ENCODE assay signal across 17 cellular contexts in the genomic region with DNA sequence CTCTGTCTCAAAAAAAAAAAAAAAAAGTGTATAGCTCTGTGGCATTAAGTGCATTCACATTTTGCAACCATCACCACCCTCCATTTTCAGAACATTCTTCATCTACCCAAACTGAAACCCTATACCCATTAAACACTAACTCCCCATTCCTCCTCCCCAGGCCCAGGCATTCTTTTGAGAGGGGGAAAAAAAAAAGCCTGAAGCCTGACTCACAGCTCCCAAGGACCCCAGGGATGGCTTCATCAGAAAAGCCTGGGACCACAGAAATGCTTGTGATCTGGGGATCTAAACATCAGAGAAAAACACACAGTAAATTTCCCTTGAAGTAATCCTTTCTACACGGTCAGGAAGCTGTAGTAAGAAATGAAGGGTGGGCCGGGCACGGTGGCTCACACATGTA. TPM values are rescaled to one million over a fixed set of nuclear protein-coding genes. Genes with fewer than 3 reads are reported as not detected.
DNase-seq lines count a peak whose midpoint lies in the region; ATAC-seq, FAIRE-seq and TF ChIP-seq lines count a peak whose summit lies in the region.
"Had no signal": no experiment of that assay in that cellular context is flagged by ENCODE, and none has a peak within 500 bp of the region (broad histone marks: within the 10 kb centered on the region; RNA-seq: fewer than 3 reads in every experiment).

No MANE protein-coding gene starts in this region.

- no peak overlapping the region for H3K9ac ChIP-seq in astrocyte (ENCODE audit: low read length)

- peaks cover 30% of the 10 kb centered on the region for H3K4me1 Mint-ChIP-seq in activated naive CD8-positive, alpha-beta T cell treated with anti-CD3 and anti-CD28 coated beads, Interleukin-2, amount 10 ng/mL, durations not matched to agents 7 days and 5 days
- H3K4me1 Mint-ChIP-seq in activated naive CD8-positive, alpha-beta T cell treated with anti-CD3 and anti-CD28 coated beads, Interleukin-2, amount 50 U/mL, for 24 hours = peaks cover 9% of the 10 kb centered on the region
- peaks cover 4% of the 10 kb centered on the region for H3K4me1 Mint-ChIP-seq in astrocyte (ENCODE audit: low read depth, unreplicated experiment)
- H3K4me1 Mint-ChIP-seq in immature natural killer cell = peaks cover 93 to 98% of the 10 kb centered on the region in 2 donors
- no peaks in the 10 kb centered on the region for H3K4me1 Mint-ChIP-seq in glutamatergic neuron (ENCODE audit: low read depth, unreplicated experiment)

- no peak overlapping the region for H3K4me2 ChIP-seq in astrocyte (ENCODE audit: low read length)

- H3K4me1 ChIP-seq in astrocyte (ENCODE audit: insufficient read depth, low read length) (no peaks in the 10 kb centered on the region), psoas muscle (peaks cover 4% of the 10 kb centered on the region)

- no peaks in the 10 kb centered on the region for H3K9me3 Mint-ChIP-seq in activated naive CD8-positive, alpha-beta T cell treated with anti-CD3 and anti-CD28 coated beads, Interleukin-2, amount 10 ng/mL, durations not matched to agents 7 days and 5 days
- H3K9me3 Mint-ChIP-seq in activated naive CD8-positive, alpha-beta T cell treated with anti-CD3 and anti-CD28 coated beads, Interleukin-2, amount 50 U/mL, for 24 hours = no peaks in the 10 kb centered on the region
- H3K9me3 Mint-ChIP-seq in astrocyte (ENCODE audit: unreplicated experiment) (no peaks in the 10 kb centered on the region), immature natural killer cell (no peaks in the 10 kb centered on the region), glutamatergic neuron (ENCODE audit: unreplicated experiment) (peaks cover 5% of the 10 kb centered on the region)

- WGBS in psoas muscle, 3 donors = 76 to 78% (median 76%) methylated on average over 3 of the region's 3 CpGs

- H4K20me1 ChIP-seq in astrocyte (ENCODE audit: insufficient read depth, low read length) = no peaks in the 10 kb centered on the region

- H3K27ac Mint-ChIP-seq in activated naive CD8-positive, alpha-beta T cell treated with anti-CD3 and anti-CD28 coated beads, Interleukin-2, amount 10 ng/mL, durations not matched to agents 7 days and 5 days = peak overlapping the region; percentile 67
- no peak overlapping the region for H3K27ac Mint-ChIP-seq in activated naive CD8-positive, alpha-beta T cell treated with anti-CD3 and anti-CD28 coated beads, Interleukin-2, amount 50 U/mL, for 24 hours
- H3K27ac Mint-ChIP-seq in astrocyte (ENCODE audit: unreplicated experiment) (no peak overlapping the region), immature natural killer cell (peak overlapping the region; percentile 80 to 100 (median 99)), glutamatergic neuron (ENCODE audit: unreplicated experiment) (no peak overlapping the region)

- H3K79me2 ChIP-seq in astrocyte (ENCODE audit: insufficient read depth, low read length) = no peaks in the 10 kb centered on the region

- H3K36me3 ChIP-seq in astrocyte (ENCODE audit: insufficient read depth, low read length) = peaks cover 13% of the 10 kb centered on the region
- H3K36me3 ChIP-seq in psoas muscle (ENCODE audit: insufficient read depth in 1 of 2, low read depth in 1 of 2) = peaks cover 0 to 64% of the 10 kb centered on the region in 2 donors

- no peaks in the 10 kb centered on the region for H3K27me3 ChIP-seq in astrocyte (ENCODE audit: insufficient read depth, low read length)
- H3K27me3 ChIP-seq in psoas muscle (ENCODE audit: insufficient read depth in 3 of 3, low read length in 2 of 3) = no peaks in the 10 kb centered on the region

- no peak overlapping the region for H2AFZ ChIP-seq in astrocyte (ENCODE audit: low read depth, low read length)

- TF ChIP-seq CTCF in astrocyte (IDR thresholded peaks at IDR 0.05; ENCODE audit: insufficient read depth, low read depth, low read length) (no peak), glutamatergic neuron (IDR thresholded peaks at IDR 0.05; ENCODE audit: partially characterized antibody, unreplicated experiment) (no peak), psoas muscle (IDR thresholded peaks at IDR 0.05) (no peak)

- H3K4me3 ChIP-seq in astrocyte (ENCODE audit: insufficient read depth, low read depth, low read length) (no peak overlapping the region), psoas muscle (no peak overlapping the region)

- H3K27me3 Mint-ChIP-seq in activated naive CD8-positive, alpha-beta T cell treated with anti-CD3 and anti-CD28 coated beads, Interleukin-2, amount 10 ng/mL, durations not matched to agents 7 days and 5 days = no peaks in the 10 kb centered on the region
- no peaks in the 10 kb centered on the region for H3K27me3 Mint-ChIP-seq in activated naive CD8-positive, alpha-beta T cell treated with anti-CD3 and anti-CD28 coated beads, Interleukin-2, amount 50 U/mL, for 24 hours
- H3K27me3 Mint-ChIP-seq in astrocyte (ENCODE audit: low read depth, unreplicated experiment) = no peaks in the 10 kb centered on the region
- H3K27me3 Mint-ChIP-seq in immature natural killer cell (ENCODE audit: low read depth in 3 of 3) = peaks cover 18 to 43% (median 41%) of the 10 kb centered on the region in 3 donors
- H3K27me3 Mint-ChIP-seq in glutamatergic neuron (ENCODE audit: unreplicated experiment) = no peaks in the 10 kb centered on the region

- no peak for FAIRE-seq in astrocyte (lab: Jason Lieb, UNC)

- POLR2A ChIA-PET in activated naive CD8-positive, alpha-beta T cell treated with anti-CD3 and anti-CD28 coated beads, Interleukin-2, amount 10 ng/mL, durations not matched to agents 7 days and 5 days (lab: Charles Lee) = interaction anchor here (0.7 to 2.9 kb wide), 3 partner anchors 9 to 42 kb away, joined by 3 to 18 read pairs (median 3); a partner anchor contains a TSS

- H3K9me3 ChIP-seq in astrocyte (ENCODE audit: insufficient read depth, low read depth, low read length) = no peaks in the 10 kb centered on the region
- no peaks in the 10 kb centered on the region for H3K9me3 ChIP-seq in psoas muscle

- peaks cover 42% of the 10 kb centered on the region for H3K36me3 Mint-ChIP-seq in activated naive CD8-positive, alpha-beta T cell treated with anti-CD3 and anti-CD28 coated beads, Interleukin-2, amount 10 ng/mL, durations not matched to agents 7 days and 5 days
- peaks cover 9% of the 10 kb centered on the region for H3K36me3 Mint-ChIP-seq in activated naive CD8-positive, alpha-beta T cell treated with anti-CD3 and anti-CD28 coated beads, Interleukin-2, amount 50 U/mL, for 24 hours (ENCODE audit: low read depth)
- H3K36me3 Mint-ChIP-seq in astrocyte (ENCODE audit: low read depth, unreplicated experiment) (peaks cover 25% of the 10 kb centered on the region), immature natural killer cell (peaks cover 25 to 73% (median 41%) of the 10 kb centered on the region in 3 donors), glutamatergic neuron (ENCODE audit: unreplicated experiment) (peaks cover 3% of the 10 kb centered on the region)

- no peak overlapping the region for H3K4me3 Mint-ChIP-seq in activated naive CD8-positive, alpha-beta T cell treated with anti-CD3 and anti-CD28 coated beads, Interleukin-2, amount 10 ng/mL, durations not matched to agents 7 days and 5 days
- no peak overlapping the region for H3K4me3 Mint-ChIP-seq in activated naive CD8-positive, alpha-beta T cell treated with anti-CD3 and anti-CD28 coated beads, Interleukin-2, amount 50 U/mL, for 24 hours
- peak overlapping the region; percentile 41 for H3K4me3 Mint-ChIP-seq in astrocyte (ENCODE audit: unreplicated experiment)
- H3K4me3 Mint-ChIP-seq in immature natural killer cell = peak overlapping the region; percentile 58 to 97 (median 69)
- no peak overlapping the region for H3K4me3 Mint-ChIP-seq in glutamatergic neuron (ENCODE audit: unreplicated experiment)

- intact Hi-C loops in psoas muscle (cut with DNase I) = no loop called here
- intact Hi-C loops in Right ventricle myocardium inferior (cut with DNase I) = no loop called here

- DNase-seq in activated naive CD8-positive, alpha-beta T cell treated with anti-CD3 and anti-CD28 coated beads, Interleukin-2, amount 10 ng/mL, durations not matched to agents 7 days and 5 days = no peak
- no peak for DNase-seq in activated naive CD8-positive, alpha-beta T cell treated with anti-CD3 and anti-CD28 coated beads, Interleukin-2, amount 50 U/mL, for 24 hours
- DNase-seq in astrocyte (ENCODE audit: low read depth) (no peak), immature natural killer cell (no peak), glutamatergic neuron (no peak), psoas muscle (no peak), Right ventricle myocardium inferior (ENCODE audit: missing footprints) (no peak)
- DNase-seq: AML-193, KG1, NCI-H1436, NCI-H2029, NCI-H2171 treated with DMSO at 0.1 percent for 48 hours, NCI-H748 treated with DMSO at 0.1 percent for 48 hours had no signal

- no peak for ATAC-seq in activated naive CD8-positive, alpha-beta T cell treated with anti-CD3 and anti-CD28 coated beads, Interleukin-2, amount 10 ng/mL, durations not matched to agents 7 days and 5 days (ENCODE audit: low read depth)
- ATAC-seq in activated naive CD8-positive, alpha-beta T cell treated with anti-CD3 and anti-CD28 coated beads, Interleukin-2, amount 50 U/mL, for 24 hours = no peak
- ATAC-seq in psoas muscle = no peak
- ATAC-seq in Right ventricle myocardium inferior = no peak
- ATAC-seq: Panc1 had no signal

- H3K27ac ChIP-seq in astrocyte (ENCODE audit: low read depth, low read length) (no peak overlapping the region), psoas muscle (no peak overlapping the region)

RNA-seq across cellular contexts. Expression of a gene that starts 10.7 kb away (rescaled TPM):
- total RNA-seq in activated naive CD8-positive, alpha-beta T cell treated with anti-CD3 and anti-CD28 coated beads, Interleukin-2, amount 10 ng/mL, durations not matched to agents 7 days and 5 days = 10 to 100 TPM; 64.9 to 73.8 TPM
- 2.4 and 4.1 TPM in 2 replicates for total RNA-seq in astrocyte
- under 1 TPM in 2 of 3 donors, not detected in 1; 0.50 to 0.71 TPM for polyA plus RNA-seq in immature natural killer cell
- 7.5 TPM for total RNA-seq in glutamatergic neuron (ENCODE audit: unreplicated experiment)
- under 1 TPM in 3 of 4 donors, not detected in 1; 0.15 to 0.47 (median 0.29) TPM for total RNA-seq in psoas muscle
- under 1 TPM; 0.04 to 0.18 (median 0.13) TPM for polyA plus RNA-seq in psoas muscle
- total RNA-seq in Right ventricle myocardium inferior = 0.92 TPM

RNA-seq across cellular contexts. Expression of a gene that starts 18.2 kb away (rescaled TPM):
- total RNA-seq in activated naive CD8-positive, alpha-beta T cell treated with anti-CD3 and anti-CD28 coated beads, Interleukin-2, amount 10 ng/mL, durations not matched to agents 7 days and 5 days = 10 to 100 TPM; 24.3 to 25.0 TPM
- 15.0 and 16.1 TPM in 2 replicates for total RNA-seq in astrocyte
- 100 to 1,000 TPM; 190 to 290 (median 205) TPM for polyA plus RNA-seq in immature natural killer cell
- 12.5 TPM for total RNA-seq in glutamatergic neuron (ENCODE audit: unreplicated experiment)
- 10 to 100 TPM; 11.3 to 19.5 (median 14.9) TPM for total RNA-seq in psoas muscle
- 10 to 100 TPM in 2 of 3 donors, 1 to 10 TPM in 1; 9.9 to 15.0 (median 13.4) TPM for polyA plus RNA-seq in psoas muscle
- 23.8 TPM for total RNA-seq in Right ventricle myocardium inferior

RNA-seq across cellular contexts. Expression of a gene that starts 22.9 kb away (rescaled TPM):
- total RNA-seq in activated naive CD8-positive, alpha-beta T cell treated with anti-CD3 and anti-CD28 coated beads, Interleukin-2, amount 10 ng/mL, durations not matched to agents 7 days and 5 days = not detected
- total RNA-seq in astrocyte (not detected in 2 replicates), glutamatergic neuron (ENCODE audit: unreplicated experiment) (not detected), psoas muscle (not detected), Right ventricle myocardium inferior (0.08 TPM)
- polyA plus RNA-seq in immature natural killer cell (under 1 TPM in 2 of 3 donors, not detected in 1; 0.20 to 0.59 TPM), psoas muscle (under 1 TPM in 2 of 3 donors, not detected in 1; under 0.01 to 0.03 TPM)
- total RNA-seq: H4, M059J, NCI-H460 had no signal

RNA-seq across cellular contexts. Expression of a gene that starts 35.9 kb away (rescaled TPM):
- 10 to 100 TPM; 11.2 to 13.6 TPM for total RNA-seq in activated naive CD8-positive, alpha-beta T cell treated with anti-CD3 and anti-CD28 coated beads, Interleukin-2, amount 10 ng/mL, durations not matched to agents 7 days and 5 days
- total RNA-seq in astrocyte (5.4 and 5.7 TPM in 2 replicates), glutamatergic neuron (ENCODE audit: unreplicated experiment) (6.9 TPM), psoas muscle (1 to 10 TPM; 5.3 to 9.1 (median 8.8) TPM), Right ventricle myocardium inferior (6.2 TPM)
- polyA plus RNA-seq in immature natural killer cell (10 to 100 TPM; 23.2 to 32.8 (median 23.7) TPM), psoas muscle (10 to 100 TPM; 11.2 to 17.8 (median 14.3) TPM)

RNA-seq across cellular contexts. Expression of a gene that starts 49.5 kb away (rescaled TPM):
- 10 to 100 TPM; 76.3 to 86.4 TPM for total RNA-seq in activated naive CD8-positive, alpha-beta T cell treated with anti-CD3 and anti-CD28 coated beads, Interleukin-2, amount 10 ng/mL, durations not matched to agents 7 days and 5 days
- total RNA-seq in astrocyte = 29.6 and 33.4 TPM in 2 replicates
- 10 to 100 TPM; 12.3 to 18.5 (median 16.8) TPM for polyA plus RNA-seq in immature natural killer cell
- 60.8 TPM for total RNA-seq in glutamatergic neuron (ENCODE audit: unreplicated experiment)
- total RNA-seq in psoas muscle = 10 to 100 TPM in 3 of 4 donors, 1 to 10 TPM in 1; 9.6 to 20.3 (median 16.5) TPM
- polyA plus RNA-seq in psoas muscle = 10 to 100 TPM; 12.8 to 37.1 (median 24.9) TPM
- 42.2 TPM for total RNA-seq in Right ventricle myocardium inferior

Comparison
In these comparisons a context has a peak if more than half of its experiments do, and no peak if none do; other contexts are left out.
1. H3K27ac Mint-ChIP-seq: peak in activated naive CD8-positive, alpha-beta T cell treated with anti-CD3 and anti-CD28 coated beads, Interleukin-2, amount 10 ng/mL, durations not matched to agents 7 days and 5 days (single experiment) and immature natural killer cell (6 of 6); none in activated naive CD8-positive, alpha-beta T cell treated with anti-CD3 and anti-CD28 coated beads, Interleukin-2, amount 50 U/mL, for 24 hours (single experiment), astrocyte (single experiment) and glutamatergic neuron (single experiment).
2. H3K4me3 Mint-ChIP-seq: peak in astrocyte (single experiment) and immature natural killer cell (5 of 5); none in activated naive CD8-positive, alpha-beta T cell treated with anti-CD3 and anti-CD28 coated beads, Interleukin-2, amount 10 ng/mL, durations not matched to agents 7 days and 5 days (single experiment), activated naive CD8-positive, alpha-beta T cell treated with anti-CD3 and anti-CD28 coated beads, Interleukin-2, amount 50 U/mL, for 24 hours (single experiment) and glutamatergic neuron (single experiment).